In the genomic region with DNA sequence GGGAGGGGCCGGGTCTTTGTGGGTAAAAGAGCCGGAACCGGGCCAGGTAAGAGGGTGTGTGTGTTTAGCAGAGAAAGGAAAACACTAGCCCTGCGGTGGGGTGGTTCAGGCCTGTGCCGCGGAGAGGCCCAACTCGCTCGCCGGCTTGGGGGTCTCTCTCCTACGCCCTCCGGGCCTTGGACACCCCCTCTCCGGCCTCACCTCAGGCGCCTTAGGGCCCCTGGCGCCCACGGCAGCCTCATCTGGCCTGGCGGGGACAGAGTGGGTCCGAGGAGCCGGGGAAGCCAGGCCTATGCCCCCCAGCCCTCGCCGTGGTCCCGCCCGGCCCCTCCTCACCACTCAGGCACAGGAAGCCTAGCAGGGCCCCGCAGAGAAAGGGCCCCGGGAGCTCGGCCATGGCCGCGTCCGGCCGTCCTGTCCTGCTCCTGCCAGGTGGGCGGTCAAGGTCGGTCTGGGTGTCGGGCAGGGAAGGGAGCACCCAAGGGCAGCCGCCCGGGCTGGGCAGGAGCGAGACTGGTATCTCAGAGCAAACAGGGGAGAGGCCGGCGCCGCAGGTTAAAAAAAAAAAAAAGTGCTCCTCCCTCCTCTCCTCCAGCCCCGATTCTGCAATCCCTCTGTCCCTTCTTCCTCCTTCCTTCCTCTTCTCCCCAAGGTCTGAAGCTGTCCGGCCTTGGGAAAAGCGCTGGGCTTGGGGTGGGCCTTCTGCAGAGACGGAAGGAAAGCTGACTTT, we compare ENCODE assay signal across 2 cellular contexts.
TF ChIP-seq lines count a peak whose summit lies in the region.

A gene with protein sequence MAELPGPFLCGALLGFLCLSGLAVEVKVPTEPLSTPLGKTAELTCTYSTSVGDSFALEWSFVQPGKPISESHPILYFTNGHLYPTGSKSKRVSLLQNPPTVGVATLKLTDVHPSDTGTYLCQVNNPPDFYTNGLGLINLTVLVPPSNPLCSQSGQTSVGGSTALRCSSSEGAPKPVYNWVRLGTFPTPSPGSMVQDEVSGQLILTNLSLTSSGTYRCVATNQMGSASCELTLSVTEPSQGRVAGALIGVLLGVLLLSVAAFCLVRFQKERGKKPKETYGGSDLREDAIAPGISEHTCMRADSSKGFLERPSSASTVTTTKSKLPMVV (minus strand): TSS at position 515 of the 730 bp plus-strand sequence. CDS start 118 bp downstream, at position 397.

TF ChIP-seq in SK-N-SH, 30 proteins besides CTCF, POLR2A, EP300 and RAD21 (continued from another document):
- TF ChIP-seq RCOR1 (IDR thresholded peaks at IDR 0.05; ENCODE audit: low read length) (no peak), NFIC (IDR thresholded peaks at IDR 0.05; ENCODE audit: borderline replicate concordance) (no peak)

TF ChIP-seq in SK-N-SH treated with all-trans-retinoic acid at 6 μM for 48 hours, 23 proteins besides CTCF, POLR2A, EP300 and RAD21 (continued from another document):
- TF ChIP-seq, protein P1, sequence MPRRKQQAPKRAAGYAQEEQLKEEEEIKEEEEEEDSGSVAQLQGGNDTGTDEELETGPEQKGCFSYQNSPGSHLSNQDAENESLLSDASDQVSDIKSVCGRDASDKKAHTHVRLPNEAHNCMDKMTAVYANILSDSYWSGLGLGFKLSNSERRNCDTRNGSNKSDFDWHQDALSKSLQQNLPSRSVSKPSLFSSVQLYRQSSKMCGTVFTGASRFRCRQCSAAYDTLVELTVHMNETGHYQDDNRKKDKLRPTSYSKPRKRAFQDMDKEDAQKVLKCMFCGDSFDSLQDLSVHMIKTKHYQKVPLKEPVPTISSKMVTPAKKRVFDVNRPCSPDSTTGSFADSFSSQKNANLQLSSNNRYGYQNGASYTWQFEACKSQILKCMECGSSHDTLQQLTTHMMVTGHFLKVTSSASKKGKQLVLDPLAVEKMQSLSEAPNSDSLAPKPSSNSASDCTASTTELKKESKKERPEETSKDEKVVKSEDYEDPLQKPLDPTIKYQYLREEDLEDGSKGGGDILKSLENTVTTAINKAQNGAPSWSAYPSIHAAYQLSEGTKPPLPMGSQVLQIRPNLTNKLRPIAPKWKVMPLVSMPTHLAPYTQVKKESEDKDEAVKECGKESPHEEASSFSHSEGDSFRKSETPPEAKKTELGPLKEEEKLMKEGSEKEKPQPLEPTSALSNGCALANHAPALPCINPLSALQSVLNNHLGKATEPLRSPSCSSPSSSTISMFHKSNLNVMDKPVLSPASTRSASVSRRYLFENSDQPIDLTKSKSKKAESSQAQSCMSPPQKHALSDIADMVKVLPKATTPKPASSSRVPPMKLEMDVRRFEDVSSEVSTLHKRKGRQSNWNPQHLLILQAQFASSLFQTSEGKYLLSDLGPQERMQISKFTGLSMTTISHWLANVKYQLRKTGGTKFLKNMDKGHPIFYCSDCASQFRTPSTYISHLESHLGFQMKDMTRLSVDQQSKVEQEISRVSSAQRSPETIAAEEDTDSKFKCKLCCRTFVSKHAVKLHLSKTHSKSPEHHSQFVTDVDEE (CRISPR knock-in tag; IDR thresholded peaks at IDR 0.05) = no peak
- no peak for TF ChIP-seq BACH2 (CRISPR knock-in tag; IDR thresholded peaks at IDR 0.05; ENCODE audit: borderline replicate concordance)
TF ChIP-seq in SK-N-SH treated with all-trans-retinoic acid at 6 μM for 48 hours: peak in this region for 0.
